11 cellular contexts compared by ENCODE assay signal in genomic region chr10:102814456-102814871, GRCh38. TPM values are rescaled to one million over a fixed set of nuclear protein-coding genes. Genes with fewer than 3 reads are reported as not detected.
DNase-seq lines count a peak whose midpoint lies in the region; ATAC-seq, FAIRE-seq and TF ChIP-seq lines count a peak whose summit lies in the region.
"Had no signal": no experiment of that assay in that cellular context is flagged by ENCODE, and none has a peak within 500 bp of the region (broad histone marks: within the 10 kb centered on the region; RNA-seq: fewer than 3 reads in every experiment).

No MANE protein-coding gene starts in this region.

- no peak for TF ChIP-seq CTCF in brain microvascular endothelial cell (IDR thresholded peaks at IDR 0.05; ENCODE audit: low read depth, low read length, missing control alignments)

- in situ Hi-C loops in brain microvascular endothelial cell (cut with HindIII; ENCODE audit: low pct_ligation_motif_present, low sequenced_read_pairs), result no loop called here

- no peak overlapping the region for H3K4me3 ChIP-seq in brain microvascular endothelial cell (ENCODE audit: low read depth, low read length)
- no peak overlapping the region for H3K4me3 ChIP-seq in small intestine (ENCODE audit: low read depth in 1 of 2, low read length in 2 of 2)

- H3K27ac ChIP-seq in brain microvascular endothelial cell, result peak overlapping the region; percentile 96
- peak overlapping the region; percentile 86 to 94 for H3K27ac ChIP-seq in small intestine (ENCODE audit: low read depth in 1 of 2, low read length in 1 of 2)

- peaks cover 0 to 6% of the 10 kb centered on the region in 2 donors for H3K4me1 ChIP-seq in small intestine (ENCODE audit: control insufficient read depth in 2 of 2, insufficient read depth in 1 of 2, low read depth in 1 of 2, low read length in 1 of 2)

- ATAC-seq in GM18907 (IDR thresholded peaks at IDR 0.05; ENCODE audit: unreplicated experiment), result no peak
- ATAC-seq in HG03139 (IDR thresholded peaks at IDR 0.05; ENCODE audit: unreplicated experiment), result no peak
- ATAC-seq: activated CD8-positive, alpha-beta T cell treated with anti-CD3 and anti-CD28 coated beads for 36 hours had no signal

- DNase-seq in GM19238 (ENCODE audit: insufficient read length, low spot score) (peak; percentile 23), brain microvascular endothelial cell (peak; percentile 68), kidney tubule cell (ENCODE audit: low spot score) (peak; percentile 55), small intestine (no peak), medulla oblongata (ENCODE audit: extremely low spot score) (no peak), RCC 7860 (ENCODE audit: low spot score) (no peak)
- DNase-seq: activated CD8-positive, alpha-beta T cell treated with anti-CD3 and anti-CD28 coated beads for 36 hours; CD4-positive, CD25-positive, alpha-beta regulatory T cell; NCI-H1436 treated with DMSO at 0.1 percent for 48 hours had no signal

- WGBS in small intestine, 3 donors, result 16 to 44% (median 35%) methylated on average over 8 of the region's 8 CpGs

- no peaks in the 10 kb centered on the region for H3K27me3 ChIP-seq in brain microvascular endothelial cell (replicated peaks)
- H3K27me3 ChIP-seq in small intestine (ENCODE audit: control insufficient read depth in 2 of 2, insufficient read depth in 2 of 2, low read length in 2 of 2), result no peaks in the 10 kb centered on the region

- FAIRE-seq in small intestine (lab: Jason Lieb, UNC) (no peak), RCC 7860 (lab: Jason Lieb, UNC) (no peak)

- H3K9me3 ChIP-seq in small intestine (ENCODE audit: control insufficient read depth, low read depth), result no peaks in the 10 kb centered on the region

- peaks cover 31% of the 10 kb centered on the region for H3K36me3 ChIP-seq in brain microvascular endothelial cell (replicated peaks)
- H3K36me3 ChIP-seq in small intestine (ENCODE audit: control insufficient read depth in 2 of 2, insufficient read depth in 2 of 2, low read length in 2 of 2), result peaks cover 9 to 12% of the 10 kb centered on the region in 2 donors

RNA-seq across cellular contexts. Expression of gene CYP17A1, which starts 22.7 kb away (rescaled TPM):
- polyA plus RNA-seq in small intestine, result 10 to 100 TPM in 1 of 3 donors, 1 to 10 TPM in 1, under 1 TPM in 1; 0.10 to 13.4 (median 3.0) TPM
- polyA plus RNA-seq: CD4-positive, CD25-positive, alpha-beta regulatory T cell had no signal

RNA-seq across cellular contexts. Expression of gene BORCS7, which starts 39.6 kb away (rescaled TPM):
- polyA plus RNA-seq in small intestine, result 10 to 100 TPM; 38.9 to 49.4 (median 39.9) TPM

RNA-seq across cellular contexts. Expression of gene AS3MT, which starts 54.8 kb away (rescaled TPM):
- 1 to 10 TPM; 1.6 to 4.2 (median 3.1) TPM for polyA plus RNA-seq in small intestine
- polyA plus RNA-seq: CD4-positive, CD25-positive, alpha-beta regulatory T cell had no signal

Comparison
In these comparisons a context has a peak if more than half of its experiments do, and no peak if none do; other contexts are left out.
1. DNase-seq: peak in GM19238 (single experiment), brain microvascular endothelial cell (single experiment) and kidney tubule cell (single experiment); none in small intestine (single experiment), medulla oblongata (single experiment) and RCC 7860 (single experiment).